19 cellular contexts compared by ENCODE assay signal in genomic region chr2:238925281-238925680, GRCh38.
"Had no signal": no experiment of that assay in that cellular context is flagged by ENCODE, and none has a peak within 500 bp of the region (broad histone marks: within the 10 kb centered on the region; RNA-seq: fewer than 3 reads in every experiment).

No MANE protein-coding gene starts in this region.

- H3K4me2 ChIP-seq: neural progenitor cell had no signal

- H3K27ac Mint-ChIP-seq: dendritic cell treated with granulocyte-macrophage colony-stimulating factor and Interleukin-4, amounts not matched to agents 40 ng/mL and 50 ng/mL, for 4 days; effector memory CD8-positive, alpha-beta T cell; immature natural killer cell; mesothelial cell of epicardium; natural killer cell; neural progenitor cell; type B pancreatic cell had no signal

- ATAC-seq: effector memory CD8-positive, alpha-beta T cell; gastroesophageal sphincter; left colon; natural killer cell had no signal

- H3K4me3 ChIP-seq: esophagus squamous epithelium, gastroesophageal sphincter, neural progenitor cell, thyroid gland, uterus had no signal

- DNase-seq: effector memory CD8-positive, alpha-beta T cell; esophagus squamous epithelium; foreskin fibroblast; glutamatergic neuron; immature natural killer cell; left colon; natural killer cell; occipital lobe; small intestine; stimulated activated CD4-positive, alpha-beta T cell treated with anti-CD3 and anti-CD28 coated beads, Interleukin-2, amount 100 ng/mL, for 48 hours; stimulated activated naive CD4-positive, alpha-beta T cell treated with Interleukin-2 at 50 U/mL for 16 hours; thyroid gland had no signal

- H3K79me2 ChIP-seq: parathyroid adenoma had no signal

- H3K9me3 Mint-ChIP-seq: dendritic cell treated with granulocyte-macrophage colony-stimulating factor and Interleukin-4, amounts not matched to agents 40 ng/mL and 50 ng/mL, for 4 days; effector memory CD8-positive, alpha-beta T cell; immature natural killer cell; mesothelial cell of epicardium; natural killer cell; neural progenitor cell; type B pancreatic cell had no signal

- H3K4me3 Mint-ChIP-seq: dendritic cell treated with granulocyte-macrophage colony-stimulating factor and Interleukin-4, amounts not matched to agents 40 ng/mL and 50 ng/mL, for 4 days; effector memory CD8-positive, alpha-beta T cell; immature natural killer cell; mesothelial cell of epicardium; natural killer cell; neural progenitor cell; type B pancreatic cell had no signal

- H3K27ac ChIP-seq: esophagus squamous epithelium, gastroesophageal sphincter, neural progenitor cell, parathyroid adenoma, thyroid gland, uterus had no signal

- H3K4me1 Mint-ChIP-seq: immature natural killer cell, natural killer cell had no signal

- H3K36me3 Mint-ChIP-seq: immature natural killer cell, mesothelial cell of epicardium, natural killer cell, neural progenitor cell, type B pancreatic cell had no signal

- H3K27me3 ChIP-seq: neural progenitor cell, thyroid gland, uterus had no signal

- H2AFZ ChIP-seq: neural progenitor cell, parathyroid adenoma had no signal

- H3K9me3 ChIP-seq: esophagus squamous epithelium, gastroesophageal sphincter, thyroid gland, uterus had no signal

- H3K4me1 ChIP-seq: parathyroid adenoma had no signal

- H3K36me3 ChIP-seq: esophagus squamous epithelium, gastroesophageal sphincter, neural progenitor cell, thyroid gland, uterus had no signal
